In the genomic region with DNA sequence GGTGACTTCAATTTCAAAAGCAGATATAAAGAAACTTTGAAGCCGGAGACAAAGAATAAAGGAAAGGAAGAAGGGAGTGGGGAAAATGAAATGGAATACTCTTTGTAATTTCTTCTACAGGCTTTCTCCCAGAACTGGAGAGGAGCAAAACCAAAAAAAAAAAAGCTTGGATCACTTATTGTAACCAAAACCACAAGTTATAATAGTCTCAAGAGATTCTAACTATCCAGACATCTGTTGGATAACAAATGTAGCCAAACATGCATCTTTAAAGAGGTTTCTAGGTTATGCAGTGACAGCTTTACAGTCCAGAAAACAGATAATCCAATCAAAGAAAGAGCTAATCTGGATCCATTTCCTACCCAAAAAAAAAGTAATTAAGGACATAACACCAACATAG, we compare ENCODE assay signal across 1 cellular context.
TF ChIP-seq lines count a peak whose summit lies in the region.

No MANE protein-coding gene starts in this region.

TF ChIP-seq in GM23338, 12 proteins besides CTCF, POLR2A, EP300 and RAD21:
- TF ChIP-seq ZNF462 (CRISPR knock-in tag; IDR thresholded peaks at IDR 0.05), result no peak
- TF ChIP-seq STAT1 (IDR thresholded peaks at IDR 0.05; ENCODE audit: unreplicated experiment), result no peak
- TF ChIP-seq POLR2AphosphoS5 (IDR thresholded peaks at IDR 0.05; ENCODE audit: low read depth), result no peak
- TF ChIP-seq EZH2 (IDR thresholded peaks at IDR 0.05; ENCODE audit: low read depth, unreplicated experiment), result no peak
- TF ChIP-seq, protein P1, sequence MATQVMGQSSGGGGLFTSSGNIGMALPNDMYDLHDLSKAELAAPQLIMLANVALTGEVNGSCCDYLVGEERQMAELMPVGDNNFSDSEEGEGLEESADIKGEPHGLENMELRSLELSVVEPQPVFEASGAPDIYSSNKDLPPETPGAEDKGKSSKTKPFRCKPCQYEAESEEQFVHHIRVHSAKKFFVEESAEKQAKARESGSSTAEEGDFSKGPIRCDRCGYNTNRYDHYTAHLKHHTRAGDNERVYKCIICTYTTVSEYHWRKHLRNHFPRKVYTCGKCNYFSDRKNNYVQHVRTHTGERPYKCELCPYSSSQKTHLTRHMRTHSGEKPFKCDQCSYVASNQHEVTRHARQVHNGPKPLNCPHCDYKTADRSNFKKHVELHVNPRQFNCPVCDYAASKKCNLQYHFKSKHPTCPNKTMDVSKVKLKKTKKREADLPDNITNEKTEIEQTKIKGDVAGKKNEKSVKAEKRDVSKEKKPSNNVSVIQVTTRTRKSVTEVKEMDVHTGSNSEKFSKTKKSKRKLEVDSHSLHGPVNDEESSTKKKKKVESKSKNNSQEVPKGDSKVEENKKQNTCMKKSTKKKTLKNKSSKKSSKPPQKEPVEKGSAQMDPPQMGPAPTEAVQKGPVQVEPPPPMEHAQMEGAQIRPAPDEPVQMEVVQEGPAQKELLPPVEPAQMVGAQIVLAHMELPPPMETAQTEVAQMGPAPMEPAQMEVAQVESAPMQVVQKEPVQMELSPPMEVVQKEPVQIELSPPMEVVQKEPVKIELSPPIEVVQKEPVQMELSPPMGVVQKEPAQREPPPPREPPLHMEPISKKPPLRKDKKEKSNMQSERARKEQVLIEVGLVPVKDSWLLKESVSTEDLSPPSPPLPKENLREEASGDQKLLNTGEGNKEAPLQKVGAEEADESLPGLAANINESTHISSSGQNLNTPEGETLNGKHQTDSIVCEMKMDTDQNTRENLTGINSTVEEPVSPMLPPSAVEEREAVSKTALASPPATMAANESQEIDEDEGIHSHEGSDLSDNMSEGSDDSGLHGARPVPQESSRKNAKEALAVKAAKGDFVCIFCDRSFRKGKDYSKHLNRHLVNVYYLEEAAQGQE (IDR thresholded peaks at IDR 0.05; ENCODE audit: unreplicated experiment), result no peak
- no peak for TF ChIP-seq JUNB (IDR thresholded peaks at IDR 0.05; ENCODE audit: unreplicated experiment)
- TF ChIP-seq ZNF331 (CRISPR knock-in tag; IDR thresholded peaks at IDR 0.05; ENCODE audit: low read depth), result no peak
- no peak for TF ChIP-seq NANOG (IDR thresholded peaks at IDR 0.05; ENCODE audit: borderline replicate concordance)
- TF ChIP-seq, protein P2, sequence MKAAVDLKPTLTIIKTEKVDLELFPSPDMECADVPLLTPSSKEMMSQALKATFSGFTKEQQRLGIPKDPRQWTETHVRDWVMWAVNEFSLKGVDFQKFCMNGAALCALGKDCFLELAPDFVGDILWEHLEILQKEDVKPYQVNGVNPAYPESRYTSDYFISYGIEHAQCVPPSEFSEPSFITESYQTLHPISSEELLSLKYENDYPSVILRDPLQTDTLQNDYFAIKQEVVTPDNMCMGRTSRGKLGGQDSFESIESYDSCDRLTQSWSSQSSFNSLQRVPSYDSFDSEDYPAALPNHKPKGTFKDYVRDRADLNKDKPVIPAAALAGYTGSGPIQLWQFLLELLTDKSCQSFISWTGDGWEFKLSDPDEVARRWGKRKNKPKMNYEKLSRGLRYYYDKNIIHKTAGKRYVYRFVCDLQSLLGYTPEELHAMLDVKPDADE (IDR thresholded peaks at IDR 0.05), result no peak
- TF ChIP-seq CREB1 (CRISPR knock-in tag; IDR thresholded peaks at IDR 0.05; ENCODE audit: low read depth), result no peak
